1 cellular context compared by ENCODE assay signal in genomic region chr11:118434123-118434552, GRCh38.
TF ChIP-seq lines count a peak whose summit lies in the region.

No MANE protein-coding gene starts in this region.

TF ChIP-seq in K562, 482 proteins besides CTCF, POLR2A, EP300 and RAD21 (continued from another document and continues in another):
- 0 out of 2 replicates have a peak, but pooled peaks have one; percentile 16 for TF ChIP-seq PYGO2 (tag; IDR thresholded peaks at IDR 0.05)
- no peak for TF ChIP-seq STAT6 (CRISPR knock-in tag; IDR thresholded peaks at IDR 0.05)
- no peak for TF ChIP-seq PATZ1 (CRISPR knock-in tag; IDR thresholded peaks at IDR 0.05; ENCODE audit: borderline replicate concordance)
- TF ChIP-seq IRF9 (tag; IDR thresholded peaks at IDR 0.05), result no peak
- no peak for TF ChIP-seq NCOA1 (IDR thresholded peaks at IDR 0.05; ENCODE audit: low read depth)
- TF ChIP-seq ARHGAP35 (IDR thresholded peaks at IDR 0.05; ENCODE audit: partially characterized antibody), result no peak
- no peak for TF ChIP-seq ZNF79 (CRISPR knock-in tag; IDR thresholded peaks at IDR 0.05; ENCODE audit: low read depth)
- no peak for TF ChIP-seq ZBTB11 (CRISPR knock-in tag; IDR thresholded peaks at IDR 0.05)
- TF ChIP-seq C11orf30 (IDR thresholded peaks at IDR 0.05; ENCODE audit: low read depth), result no peak
- TF ChIP-seq ZBTB33 (CRISPR knock-in tag; IDR thresholded peaks at IDR 0.05), result no peak
- no peak for TF ChIP-seq POLR2H (tag; IDR thresholded peaks at IDR 0.05; ENCODE audit: low read depth)
- TF ChIP-seq NR2C2 (CRISPR knock-in tag; IDR thresholded peaks at IDR 0.05), result no peak
- no peak for TF ChIP-seq NR2C2 (tag; IDR thresholded peaks at IDR 0.05)
- TF ChIP-seq ZNF232 (CRISPR knock-in tag; IDR thresholded peaks at IDR 0.05), result no peak
- no peak for TF ChIP-seq ZNF561 (CRISPR knock-in tag; conservative IDR thresholded peaks at IDR 0.05)
- TF ChIP-seq SOX6 (IDR thresholded peaks at IDR 0.05), result no peak
- no peak for TF ChIP-seq ZSCAN29 (IDR thresholded peaks at IDR 0.05)
- no peak for TF ChIP-seq ATF6 (CRISPR knock-in tag; IDR thresholded peaks at IDR 0.05)
- TF ChIP-seq DLX4 (CRISPR knock-in tag; IDR thresholded peaks at IDR 0.05), result no peak
- no peak for TF ChIP-seq WHSC1 (IDR thresholded peaks at IDR 0.05; ENCODE audit: low read length)
- no peak for TF ChIP-seq ZNF57 (CRISPR knock-in tag; IDR thresholded peaks at IDR 0.05)
- no peak for TF ChIP-seq NR4A1 (CRISPR knock-in tag; IDR thresholded peaks at IDR 0.05)
- no peak for TF ChIP-seq NR4A1 (tag; IDR thresholded peaks at IDR 0.05)
- no peak for TF ChIP-seq BRD4 (IDR thresholded peaks at IDR 0.05)
- TF ChIP-seq HBP1 (CRISPR knock-in tag; IDR thresholded peaks at IDR 0.05), result no peak
- TF ChIP-seq TCF15 (CRISPR knock-in tag; IDR thresholded peaks at IDR 0.05), result no peak
- no peak for TF ChIP-seq SRSF3 (IDR thresholded peaks at IDR 0.05; ENCODE audit: insufficient read depth, low read length)
- peak; percentile 54 to 56; a peak in 2 of 4 replicates for TF ChIP-seq MNT (conservative IDR thresholded peaks at IDR 0.05)
- TF ChIP-seq CCAR2 (IDR thresholded peaks at IDR 0.05; ENCODE audit: low read depth, low read length), result no peak
- no peak for TF ChIP-seq PHB2 (IDR thresholded peaks at IDR 0.05; ENCODE audit: low read depth)
- no peak for TF ChIP-seq GTF2A2 (tag; IDR thresholded peaks at IDR 0.05)
